8 cellular contexts compared by ENCODE assay signal in the genomic region with DNA sequence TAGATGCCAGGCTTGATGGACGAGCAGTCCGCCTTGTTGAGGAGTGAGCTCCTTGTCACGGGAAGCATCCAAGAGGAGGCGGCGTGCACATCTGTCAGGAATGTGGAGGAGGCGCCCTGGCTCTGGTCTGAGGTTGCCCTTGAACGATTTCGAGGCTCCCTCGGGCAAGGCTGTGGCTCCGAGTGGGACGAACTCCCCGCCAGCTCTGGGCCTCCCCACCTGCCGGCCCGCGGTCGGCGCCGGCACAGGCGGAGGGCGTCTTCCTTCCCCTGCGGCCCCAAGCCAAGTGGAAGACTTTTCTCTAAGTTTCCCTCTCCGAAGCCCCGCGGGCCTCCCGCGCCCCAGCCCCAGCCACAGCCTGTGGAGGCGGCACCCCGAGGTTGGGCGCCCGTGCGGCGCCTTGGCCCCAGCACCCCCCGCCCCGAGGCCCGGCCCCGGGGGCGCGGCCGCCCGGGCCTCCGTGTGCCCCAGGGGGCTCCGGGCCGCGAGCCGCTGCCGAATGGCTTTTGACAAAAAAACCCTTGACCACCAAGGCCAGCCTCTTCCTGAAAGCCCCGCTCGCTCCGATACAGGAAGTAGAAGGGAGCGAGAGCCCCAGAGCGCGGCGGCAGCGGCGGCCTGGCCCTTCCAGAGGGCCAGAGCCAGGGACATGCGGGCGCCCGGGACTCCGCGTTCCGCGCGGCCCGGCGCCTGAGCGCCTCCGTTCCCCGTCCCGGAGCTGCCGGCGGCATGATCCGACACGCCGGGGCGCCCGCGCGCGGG. TPM values are rescaled to one million over a fixed set of nuclear protein-coding genes. Genes with fewer than 3 reads are reported as not detected.
A peak's percentile ranks its signal among the peaks of the same experiment; 100 is the strongest.
DNase-seq lines count a peak whose midpoint lies in the region; ATAC-seq, FAIRE-seq and TF ChIP-seq lines count a peak whose summit lies in the region.

A gene with protein sequence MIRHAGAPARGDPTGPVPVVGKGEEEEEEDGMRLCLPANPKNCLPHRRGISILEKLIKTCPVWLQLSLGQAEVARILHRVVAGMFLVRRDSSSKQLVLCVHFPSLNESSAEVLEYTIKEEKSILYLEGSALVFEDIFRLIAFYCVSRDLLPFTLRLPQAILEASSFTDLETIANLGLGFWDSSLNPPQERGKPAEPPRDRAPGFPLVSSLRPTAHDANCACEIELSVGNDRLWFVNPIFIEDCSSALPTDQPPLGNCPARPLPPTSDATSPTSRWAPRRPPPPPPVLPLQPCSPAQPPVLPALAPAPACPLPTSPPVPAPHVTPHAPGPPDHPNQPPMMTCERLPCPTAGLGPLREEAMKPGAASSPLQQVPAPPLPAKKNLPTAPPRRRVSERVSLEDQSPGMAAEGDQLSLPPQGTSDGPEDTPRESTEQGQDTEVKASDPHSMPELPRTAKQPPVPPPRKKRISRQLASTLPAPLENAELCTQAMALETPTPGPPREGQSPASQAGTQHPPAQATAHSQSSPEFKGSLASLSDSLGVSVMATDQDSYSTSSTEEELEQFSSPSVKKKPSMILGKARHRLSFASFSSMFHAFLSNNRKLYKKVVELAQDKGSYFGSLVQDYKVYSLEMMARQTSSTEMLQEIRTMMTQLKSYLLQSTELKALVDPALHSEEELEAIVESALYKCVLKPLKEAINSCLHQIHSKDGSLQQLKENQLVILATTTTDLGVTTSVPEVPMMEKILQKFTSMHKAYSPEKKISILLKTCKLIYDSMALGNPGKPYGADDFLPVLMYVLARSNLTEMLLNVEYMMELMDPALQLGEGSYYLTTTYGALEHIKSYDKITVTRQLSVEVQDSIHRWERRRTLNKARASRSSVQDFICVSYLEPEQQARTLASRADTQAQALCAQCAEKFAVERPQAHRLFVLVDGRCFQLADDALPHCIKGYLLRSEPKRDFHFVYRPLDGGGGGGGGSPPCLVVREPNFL (plus strand): TSS at position 578 of the 762 bp plus-strand sequence. CDS start 152 bp downstream, at position 730.

- H3K4me3 ChIP-seq in PC-3 (ENCODE audit: low read length) (peak within 1 kb of the TSS; percentile 69), heart left ventricle (peak within 1 kb of the TSS; percentile 65 to 94 (median 78)), trophoblast cell (ENCODE audit: low read depth, low read length) (peak within 1 kb of the TSS; percentile 79)

- no peaks in the 10 kb centered on the region for H3K36me3 Mint-ChIP-seq in activated naive CD8-positive, alpha-beta T cell

- H3K79me2 ChIP-seq in PC-3 (ENCODE audit: low read length) (peaks cover 35% of the 10 kb centered on the region), trophoblast cell (ENCODE audit: control insufficient read depth, insufficient read depth, low read length, poor library complexity) (peaks cover 18% of the 10 kb centered on the region)

- H4K91ac ChIP-seq in trophoblast cell (ENCODE audit: low read depth, low read length), result peak within 1 kb of the TSS; percentile 96

- H3K27ac Mint-ChIP-seq in activated naive CD8-positive, alpha-beta T cell, result peak within 1 kb of the TSS; percentile 80

- peak within 1 kb of the TSS; percentile 93 for H3K4ac ChIP-seq in trophoblast cell (ENCODE audit: low read depth, low read length)

- H2BK120ac ChIP-seq in trophoblast cell (ENCODE audit: insufficient read depth, low read length, poor library complexity), result peak within 1 kb of the TSS; percentile 93

- TF ChIP-seq CTCF in PC-3 (conservative IDR thresholded peaks at IDR 0.05; ENCODE audit: low read depth, low read length), result no peak
- no peak for TF ChIP-seq CTCF in heart left ventricle (IDR thresholded peaks at IDR 0.05)

- peak within 1 kb of the TSS; percentile 83 for H3K4me2 ChIP-seq in PC-3 (ENCODE audit: low read length)
- H3K4me2 ChIP-seq in trophoblast cell (ENCODE audit: low read length), result peak within 1 kb of the TSS; percentile 90

- WGBS in heart left ventricle, 4 donors, result 4 to 11% (median 6%) methylated on average over 29 to 79 of the region's 79 CpGs
- WGBS in trophoblast cell (ENCODE audit: extremely low coverage, insufficient coverage, insufficient read length), result no CpG with 5 or more reads among the region's 79 CpGs

- DNase-seq in GM18507 (ENCODE audit: extremely low spot score, insufficient read length, low read depth), result peak; percentile 63
- DNase-seq in PC-3, result peak; percentile 16
- peak; percentile 69 to 88 (median 77) for DNase-seq in heart left ventricle
- peak; percentile 80 to 84 for DNase-seq in trophoblast cell

- H3K9me3 ChIP-seq in PC-3 (ENCODE audit: low read length) (no peaks in the 10 kb centered on the region), heart left ventricle (no peaks in the 10 kb centered on the region), trophoblast cell (ENCODE audit: insufficient read depth, low read depth, low read length) (no peaks in the 10 kb centered on the region)

- H2AFZ ChIP-seq in PC-3 (ENCODE audit: low read length), result peak within 1 kb of the TSS; percentile 68
- peak within 1 kb of the TSS; percentile 93 for H2AFZ ChIP-seq in trophoblast cell (ENCODE audit: insufficient read depth, low read length, poor library complexity)

- CTCF ChIA-PET in PC-3 (lab: Charles Lee), result no interaction called here

- POLR2A ChIA-PET in PC-3 (lab: Charles Lee; ENCODE audit: unreplicated experiment), result no interaction called here

- 0 out of 2 replicates have a peak within 1 kb of the TSS, but pooled peaks have one; percentile 20 for H3K27ac ChIP-seq in PC-3 (ENCODE audit: low read length)
- peak within 1 kb of the TSS; percentile 80 to 95 (median 87) for H3K27ac ChIP-seq in heart left ventricle
- peak within 1 kb of the TSS; percentile 57 for H3K27ac ChIP-seq in trophoblast cell (ENCODE audit: low read depth, low read length)

- H3K14ac ChIP-seq in trophoblast cell (ENCODE audit: low read length), result peak within 1 kb of the TSS; percentile 98

- FAIRE-seq in GM18507 (lab: Jason Lieb, UNC), result peak; percentile 85

- intact Hi-C loops in PC-3 (cut with micrococcal nuclease), result no loop called here
- intact Hi-C loops in heart left ventricle (cut with DNase I), result loop anchor here in 3 of 10 donors (1.0 to 5.0 kb wide), 2 partner anchors 52 to 56 kb away; no protein-coding TSS in a partner anchor

- peak within 1 kb of the TSS; percentile 85 for H4K12ac ChIP-seq in trophoblast cell (ENCODE audit: low read depth, low read length)

- H3K9me3 Mint-ChIP-seq in activated naive CD8-positive, alpha-beta T cell (ENCODE audit: low read depth), result no peaks in the 10 kb centered on the region

- H3K4me1 ChIP-seq in PC-3 (ENCODE audit: insufficient read depth, low read length) (peaks cover 30% of the 10 kb centered on the region), heart left ventricle (peaks cover 0 to 72% (median 25%) of the 10 kb centered on the region in 12 donors), trophoblast cell (ENCODE audit: control insufficient read depth in 1 of 2, insufficient read depth in 2 of 2, low read length in 2 of 2) (peaks cover 11 to 25% of the 10 kb centered on the region in 2 experiments)

- TF ChIP-seq POLR2A in heart left ventricle (IDR thresholded peaks at IDR 0.05), result peak in 1 of 2 donors; percentile 37

- peak within 1 kb of the TSS; percentile 97 for H4K8ac ChIP-seq in trophoblast cell (ENCODE audit: low read depth, low read length)

- H3K9me2 ChIP-seq in PC-3 (replicated peaks; ENCODE audit: low read length), result no peaks in the 10 kb centered on the region

- peaks cover 46% of the 10 kb centered on the region for H3K4me1 Mint-ChIP-seq in activated naive CD8-positive, alpha-beta T cell (ENCODE audit: low read depth)

- H3K79me1 ChIP-seq in trophoblast cell (ENCODE audit: low read length), result peaks cover 33% of the 10 kb centered on the region

- BruUV-seq in PC-3 (replicated peaks; lab: Mats Ljungman, UMichigan), result no TSS peak

- H3K4me3 Mint-ChIP-seq in activated naive CD8-positive, alpha-beta T cell, result peak within 1 kb of the TSS; percentile 79

- H3K9ac ChIP-seq in PC-3 (ENCODE audit: low read length) (peak within 1 kb of the TSS; percentile 80), trophoblast cell (ENCODE audit: low read length) (peak within 1 kb of the TSS; percentile 88)

- peak; percentile 65 for ATAC-seq in HG02642 (IDR thresholded peaks at IDR 0.05; ENCODE audit: poor library complexity, unreplicated experiment)
- ATAC-seq in PC-3, result peak; percentile 30
- ATAC-seq in heart left ventricle, result peak in 3 of 4 donors; percentile 56 to 73 (median 71)
- ATAC-seq in HG03039 (IDR thresholded peaks at IDR 0.05; ENCODE audit: unreplicated experiment), result no peak
- ATAC-seq in HG02840 (IDR thresholded peaks at IDR 0.05; ENCODE audit: low FRiP score, unreplicated experiment), result no peak

- H3K23ac ChIP-seq in trophoblast cell (ENCODE audit: low read length), result no peak within 1 kb of the TSS

- peak within 1 kb of the TSS; percentile 74 for H2BK5ac ChIP-seq in trophoblast cell (ENCODE audit: low read depth, low read length, poor library complexity)

- H3K36me3 ChIP-seq in PC-3 (ENCODE audit: low read depth, low read length), result no peaks in the 10 kb centered on the region
- no peaks in the 10 kb centered on the region for H3K36me3 ChIP-seq in heart left ventricle
- no peaks in the 10 kb centered on the region for H3K36me3 ChIP-seq in trophoblast cell (ENCODE audit: control insufficient read depth in 1 of 2, insufficient read depth in 2 of 2, low read length in 2 of 2)

- peak within 1 kb of the TSS; percentile 76 for H2BK12ac ChIP-seq in trophoblast cell (ENCODE audit: low read length)

- no peaks in the 10 kb centered on the region for H3F3A ChIP-seq in PC-3 (ENCODE audit: low read length, unreplicated experiment)

- H3K27me3 ChIP-seq in PC-3 (ENCODE audit: low read length) (no peaks in the 10 kb centered on the region), heart left ventricle (no peaks in the 10 kb centered on the region), trophoblast cell (ENCODE audit: insufficient read depth, low read length) (peaks cover 3% of the 10 kb centered on the region)

- no peaks in the 10 kb centered on the region for H3K27me3 Mint-ChIP-seq in activated naive CD8-positive, alpha-beta T cell

- H2AK5ac ChIP-seq in trophoblast cell (ENCODE audit: low read length), result peak within 1 kb of the TSS; percentile 87

- H4K20me1 ChIP-seq in PC-3 (ENCODE audit: low read length), result no peaks in the 10 kb centered on the region

- H3K18ac ChIP-seq in trophoblast cell (ENCODE audit: low read length), result peak within 1 kb of the TSS; percentile 98

RNA-seq across cellular contexts. Expression of the gene that starts here (rescaled TPM):
- total RNA-seq in PC-3 (2014; rRNA removed) (4.8 and 6.2 TPM in 2 replicates), heart left ventricle (10 to 100 TPM in 8 of 9 donors, 1 to 10 TPM in 1; 9.7 to 37.0 (median 14.6) TPM)
- 1 to 10 TPM; 8.6 to 8.7 TPM for polyA plus RNA-seq in heart left ventricle
- 34.8 and 36.0 TPM in 2 replicates for polyA plus RNA-seq in trophoblast cell (2013)

Comparison
In these comparisons a context has a peak if more than half of its experiments do, and no peak if none do; other contexts are left out.
1. DNase-seq: peak in every context shown above with its lines; median percentile 82 in trophoblast cell; 77 in heart left ventricle; 63 in GM18507; 16 in PC-3.
2. ATAC-seq: peak in HG02642 (single experiment), PC-3 (single experiment) and heart left ventricle (3 of 4); none in HG03039 (single experiment) and HG02840 (single experiment).
3. H3K27ac ChIP-seq: peak in every context shown above with its lines; median percentile 87 in heart left ventricle; 57 in trophoblast cell; 20 in PC-3.
4. Peak in every context shown above with its lines, with median percentiles within 50 percentile points of each other: H3K4me3 ChIP-seq.